In genomic region chr6:170306324-170307079, GRCh38 we compare ENCODE assay signal across 8 cellular contexts. TPM values are rescaled to one million over a fixed set of nuclear protein-coding genes. Genes with fewer than 3 reads are reported as not detected.
DNase-seq lines count a peak whose midpoint lies in the region; ATAC-seq, FAIRE-seq and TF ChIP-seq lines count a peak whose summit lies in the region.

A gene with protein sequence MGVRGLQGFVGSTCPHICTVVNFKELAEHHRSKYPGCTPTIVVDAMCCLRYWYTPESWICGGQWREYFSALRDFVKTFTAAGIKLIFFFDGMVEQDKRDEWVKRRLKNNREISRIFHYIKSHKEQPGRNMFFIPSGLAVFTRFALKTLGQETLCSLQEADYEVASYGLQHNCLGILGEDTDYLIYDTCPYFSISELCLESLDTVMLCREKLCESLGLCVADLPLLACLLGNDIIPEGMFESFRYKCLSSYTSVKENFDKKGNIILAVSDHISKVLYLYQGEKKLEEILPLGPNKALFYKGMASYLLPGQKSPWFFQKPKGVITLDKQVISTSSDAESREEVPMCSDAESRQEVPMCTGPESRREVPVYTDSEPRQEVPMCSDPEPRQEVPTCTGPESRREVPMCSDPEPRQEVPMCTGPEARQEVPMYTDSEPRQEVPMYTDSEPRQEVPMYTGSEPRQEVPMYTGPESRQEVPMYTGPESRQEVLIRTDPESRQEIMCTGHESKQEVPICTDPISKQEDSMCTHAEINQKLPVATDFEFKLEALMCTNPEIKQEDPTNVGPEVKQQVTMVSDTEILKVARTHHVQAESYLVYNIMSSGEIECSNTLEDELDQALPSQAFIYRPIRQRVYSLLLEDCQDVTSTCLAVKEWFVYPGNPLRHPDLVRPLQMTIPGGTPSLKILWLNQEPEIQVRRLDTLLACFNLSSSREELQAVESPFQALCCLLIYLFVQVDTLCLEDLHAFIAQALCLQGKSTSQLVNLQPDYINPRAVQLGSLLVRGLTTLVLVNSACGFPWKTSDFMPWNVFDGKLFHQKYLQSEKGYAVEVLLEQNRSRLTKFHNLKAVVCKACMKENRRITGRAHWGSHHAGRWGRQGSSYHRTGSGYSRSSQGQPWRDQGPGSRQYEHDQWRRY (plus strand): TSS chr6:170306758. CDS start chr6:170317391, 10,633 bp downstream.

- peaks cover under 1% of the 10 kb centered on the region; the same call in 1 of the 2 replicates for H3K9me3 ChIP-seq in SU-DHL-6 (ENCODE audit: insufficient read depth, low read length)
- no peaks in the 10 kb centered on the region for H3K9me3 ChIP-seq in pancreas
- no peaks in the 10 kb centered on the region for H3K9me3 ChIP-seq in thyroid gland

- H3K4me3 ChIP-seq in GM12875 (ENCODE audit: low read depth, low read length) (peak within 1 kb of the TSS; percentile 93), SU-DHL-6 (ENCODE audit: insufficient read depth, low read length, poor library complexity, severe bottlenecking) (peak within 1 kb of the TSS; percentile 77), pancreas (peak within 1 kb of the TSS; percentile 69 to 91 (median 86)), thyroid gland (replicated peaks in 1 of 3) (peak within 1 kb of the TSS; percentile 49 to 87 (median 84))

- TF ChIP-seq POLR2A in thyroid gland (IDR thresholded peaks at IDR 0.05), result peak in 1 of 2 donors; percentile 90

- FAIRE-seq in pancreas (lab: Jason Lieb, UNC), result no peak

- peak within 1 kb of the TSS; percentile 92 for H3K4me2 ChIP-seq in SU-DHL-6 (ENCODE audit: low read depth, low read length, poor library complexity, severe bottlenecking)

- H3K9me3 Mint-ChIP-seq in activated naive CD8-positive, alpha-beta T cell treated with anti-CD3 and anti-CD28 coated beads, Interleukin-2, amount 10 ng/mL, durations not matched to agents 7 days and 5 days, result peaks cover 5% of the 10 kb centered on the region

- H3F3A ChIP-seq in SU-DHL-6 (ENCODE audit: insufficient read depth), result no peaks in the 10 kb centered on the region

- ATAC-seq in HG02763 (IDR thresholded peaks at IDR 0.05; ENCODE audit: unreplicated experiment) (peak; percentile 99), pancreas (peak; percentile 96 to 99 (median 98))
- peak; percentile 94 for ATAC-seq in activated naive CD8-positive, alpha-beta T cell treated with anti-CD3 and anti-CD28 coated beads, Interleukin-2, amount 10 ng/mL, durations not matched to agents 7 days and 5 days (ENCODE audit: low read depth)

- peaks cover 20% of the 10 kb centered on the region for H3K4me1 Mint-ChIP-seq in activated naive CD8-positive, alpha-beta T cell treated with anti-CD3 and anti-CD28 coated beads, Interleukin-2, amount 10 ng/mL, durations not matched to agents 7 days and 5 days

- 0 to 1% methylated on average over 32 to 97 of the region's 97 CpGs for WGBS in pancreas, 2 donors
- WGBS in thyroid gland, 2 donors, result 0% methylated on average over 4 to 9 of the region's 97 CpGs

- POLR2A ChIA-PET in activated naive CD8-positive, alpha-beta T cell treated with anti-CD3 and anti-CD28 coated beads, Interleukin-2, amount 10 ng/mL, durations not matched to agents 7 days and 5 days (lab: Charles Lee), result interaction anchor here (0.8 to 1.0 kb wide), 4 partner anchors 202 to 554 kb away, joined by 3 read pairs; partner anchors contain the start of gene PSMB1

- DNase-seq in NCI-H1417 (lab: John Stamatoyannopoulos, UW) (peak; percentile 97 to 99 (median 99)), head of caudate nucleus (peak; percentile 92 to 99 (median 98)), pancreas (peak; percentile 97 to 99 (median 98)), thyroid gland (peak; percentile 97 to 98)
- peak; percentile 95 for DNase-seq in activated naive CD8-positive, alpha-beta T cell treated with anti-CD3 and anti-CD28 coated beads, Interleukin-2, amount 10 ng/mL, durations not matched to agents 7 days and 5 days

- peak within 1 kb of the TSS; percentile 94 for H3K4me3 Mint-ChIP-seq in activated naive CD8-positive, alpha-beta T cell treated with anti-CD3 and anti-CD28 coated beads, Interleukin-2, amount 10 ng/mL, durations not matched to agents 7 days and 5 days

- peaks cover 24% of the 10 kb centered on the region for H3K27me3 Mint-ChIP-seq in activated naive CD8-positive, alpha-beta T cell treated with anti-CD3 and anti-CD28 coated beads, Interleukin-2, amount 10 ng/mL, durations not matched to agents 7 days and 5 days

- H4K20me1 ChIP-seq in SU-DHL-6 (ENCODE audit: low read depth, low read length), result peaks cover 6% of the 10 kb centered on the region; the same call in 1 of the 2 replicates

- intact Hi-C loops in head of caudate nucleus (cut with DNase I), result loop anchor here (10.0 kb wide), 1 partner anchor 218 kb away; no protein-coding TSS in a partner anchor
- intact Hi-C loops in pancreas (cut with DNase I), result no loop called here
- intact Hi-C loops in thyroid gland (cut with DNase I), result no loop called here

- H3K27ac ChIP-seq in SU-DHL-6 (ENCODE audit: low read depth, low read length) (no peak within 1 kb of the TSS), pancreas (peak within 1 kb of the TSS; percentile 62 to 80 (median 72)), thyroid gland (peak within 1 kb of the TSS; percentile 66 to 84 (median 82))

- H2AFZ ChIP-seq in SU-DHL-6 (ENCODE audit: low read depth, low read length, severe bottlenecking), result peak within 1 kb of the TSS; percentile 96

- peaks cover 13% of the 10 kb centered on the region for H3K36me3 Mint-ChIP-seq in activated naive CD8-positive, alpha-beta T cell treated with anti-CD3 and anti-CD28 coated beads, Interleukin-2, amount 10 ng/mL, durations not matched to agents 7 days and 5 days

- H3K36me3 ChIP-seq in SU-DHL-6 (ENCODE audit: low read length), result 0 out of 2 replicates have a peak, but pooled peaks cover 3% of the 10 kb centered on the region
- H3K36me3 ChIP-seq in pancreas, result no peaks in the 10 kb centered on the region
- no peaks in the 10 kb centered on the region for H3K36me3 ChIP-seq in thyroid gland

- H3K27me3 ChIP-seq in SU-DHL-6 (ENCODE audit: low read length), result no peaks in the 10 kb centered on the region
- H3K27me3 ChIP-seq in pancreas, result no peaks in the 10 kb centered on the region
- no peaks in the 10 kb centered on the region for H3K27me3 ChIP-seq in thyroid gland

- TF ChIP-seq CTCF in GM12875 (IDR thresholded peaks at IDR 0.05; ENCODE audit: borderline replicate concordance, insufficient read depth, low read depth, low read length), result no peak
- no peak for TF ChIP-seq CTCF in SU-DHL-6 (IDR thresholded peaks at IDR 0.05; ENCODE audit: insufficient read depth, low read length, poor library complexity, severe bottlenecking)
- TF ChIP-seq CTCF in pancreas (IDR thresholded peaks at IDR 0.05), result no peak
- TF ChIP-seq CTCF in thyroid gland (IDR thresholded peaks at IDR 0.05), result no peak

- peaks cover 46% of the 10 kb centered on the region for H3K79me2 ChIP-seq in SU-DHL-6 (ENCODE audit: insufficient read depth, low read length)

- H3K9ac ChIP-seq in SU-DHL-6 (ENCODE audit: low read length), result peak within 1 kb of the TSS; percentile 91

- H3K9me2 ChIP-seq in SU-DHL-6 (replicated peaks; ENCODE audit: insufficient read depth, low read length), result no peaks in the 10 kb centered on the region

- H3K4me1 ChIP-seq in pancreas (peaks cover 10 to 33% (median 18%) of the 10 kb centered on the region in 3 donors), thyroid gland (peaks cover 26 to 30% of the 10 kb centered on the region in 2 donors)

- H3K27ac Mint-ChIP-seq in activated naive CD8-positive, alpha-beta T cell treated with anti-CD3 and anti-CD28 coated beads, Interleukin-2, amount 10 ng/mL, durations not matched to agents 7 days and 5 days, result peak within 1 kb of the TSS; percentile 95

RNA-seq across cellular contexts. Expression of the gene that starts here (rescaled TPM):
- total RNA-seq in activated naive CD8-positive, alpha-beta T cell treated with anti-CD3 and anti-CD28 coated beads, Interleukin-2, amount 10 ng/mL, durations not matched to agents 7 days and 5 days, result 10 to 100 TPM; 34.9 to 35.8 TPM
- 10 to 100 TPM; 10.4 to 18.7 (median 13.3) TPM for total RNA-seq in pancreas
- 1 to 10 TPM; 5.6 to 9.0 TPM for polyA plus RNA-seq in pancreas
- 10 to 100 TPM; 26.9 to 38.4 (median 27.7) TPM for total RNA-seq in thyroid gland
